Comparison of ENCODE assay signal across 10 cellular contexts in the genomic region with DNA sequence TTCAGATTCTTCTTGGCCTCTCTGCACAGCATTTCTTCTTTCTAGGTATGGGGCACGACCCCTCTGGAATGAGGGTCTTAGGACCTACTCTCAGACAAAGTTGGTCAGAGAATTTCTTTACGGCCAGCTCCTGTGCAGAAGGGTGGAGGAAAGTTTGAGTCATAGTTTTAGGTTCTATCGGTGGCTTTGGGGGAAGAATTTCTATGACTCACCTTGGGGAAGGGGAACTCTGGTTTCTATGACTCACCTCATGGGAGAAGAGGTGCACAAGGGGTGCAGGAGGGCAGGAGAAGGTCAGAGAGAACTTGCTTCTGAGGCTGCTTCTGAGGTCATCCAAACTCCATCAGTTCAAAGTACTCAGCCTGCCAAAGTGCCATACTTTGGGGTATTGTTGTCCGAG. TPM values are rescaled to one million over a fixed set of nuclear protein-coding genes. Genes with fewer than 3 reads are reported as not detected.
A peak's percentile ranks its signal among the peaks of the same experiment; 100 is the strongest.
DNase-seq lines count a peak whose midpoint lies in the region; ATAC-seq, FAIRE-seq and TF ChIP-seq lines count a peak whose summit lies in the region.
"Had no signal": no experiment of that assay in that cellular context is flagged by ENCODE, and none has a peak within 500 bp of the region (broad histone marks: within the 10 kb centered on the region; RNA-seq: fewer than 3 reads in every experiment).

No MANE protein-coding gene starts in this region.

- TF ChIP-seq POLR2A in K562 (conservative IDR thresholded peaks at IDR 0.05): no peak

- POLR2A ChIA-PET in K562 (lab: Yijun Ruan, JAX): interaction anchor here (0.9 kb wide), 1 partner anchor 12 kb away, joined by 3 read pairs; no protein-coding TSS in a partner anchor

- in situ Hi-C loops in K562 (cut with MboI): no loop called here

- H3K9ac ChIP-seq in K562 (ENCODE audit: insufficient read depth in 1 of 2, low read depth in 2 of 2, low read length in 2 of 2): no peak overlapping the region

- H3K27me3 ChIP-seq in K562 (ENCODE audit: control insufficient read depth in 2 of 2, insufficient read depth in 2 of 2, low read length in 2 of 2): peaks cover 7 to 52% of the 10 kb centered on the region in 2 experiments; a peak in 3 of 5 replicates
- H3K27me3 ChIP-seq: breast epithelium had no signal

- intact Hi-C loops in K562 (cut with micrococcal nuclease): loop anchor here (10.0 kb wide), 1 partner anchor 283 kb away; no protein-coding TSS in a partner anchor

- TF ChIP-seq RAD21 in K562 (CRISPR knock-in tag; conservative IDR thresholded peaks at IDR 0.05 in 1 of 2, IDR thresholded peaks at IDR 0.05 in 1 of 2): no peak

- ATAC-seq in GM21529 (IDR thresholded peaks at IDR 0.05; ENCODE audit: unreplicated experiment) (peak; percentile 74), K562 (no peak)
- ATAC-seq in stimulated activated naive CD8-positive, alpha-beta T cell treated with anti-CD3 and anti-CD28 coated beads, Interleukin-15, Interleukin-2, amounts not matched to agents 100 U/mL and 50 U/mL, for 24 hours: peak; percentile 93

- H3K9me3 ChIP-seq in K562 (replicated peaks; ENCODE audit: control insufficient read depth, insufficient read depth, low read depth, low read length): no peaks in the 10 kb centered on the region
- H3K9me3 ChIP-seq: breast epithelium had no signal

- 0% methylated on average over 4 of the region's 4 CpGs for WGBS in K562 (ENCODE audit: insufficient coverage, low coverage, missing lambda C conversion rate)

- no peak for TF ChIP-seq EP300 in K562 (IDR thresholded peaks at IDR 0.05; ENCODE audit: low read length)

- H2AFZ ChIP-seq in K562 (ENCODE audit: low read depth, low read length): no peak overlapping the region

- no peaks in the 10 kb centered on the region for H3K36me3 ChIP-seq in K562 (ENCODE audit: control insufficient read depth, insufficient read depth, low read length)
- H3K36me3 ChIP-seq: breast epithelium had no signal

- H3K4me2 ChIP-seq in K562 (ENCODE audit: insufficient read depth, low read length): no peak overlapping the region

- no peak overlapping the region for H3K4me3 ChIP-seq in K562
- H3K4me3 ChIP-seq: breast epithelium had no signal

- H3K27ac ChIP-seq in K562 (ENCODE audit: extremely low read depth, low read depth, low read length): no peak overlapping the region
- H3K27ac ChIP-seq: breast epithelium had no signal

- BruUV-seq in K562 (replicated peaks; lab: Mats Ljungman, UMichigan): no TSS peak

- DNase-seq in CD1c-positive myeloid dendritic cell (ENCODE audit: extremely low spot score) (peak; percentile 22), LHCN-M2 (ENCODE audit: low read depth) (peak; percentile 84), K562 (ENCODE audit: extremely low read depth in 1 of 4, low spot score in 3 of 4) (peak in 2 of 4 experiments; percentile 23 to 25), DMS79 (lab: John Stamatoyannopoulos, UW) (no peak), GDM1 (lab: John Stamatoyannopoulos, UW) (no peak), NCI-H2196 treated with DMSO at 0.1 percent for 48 hours (lab: John Stamatoyannopoulos, UW; ENCODE audit: unreplicated experiment) (no peak)
- peak; percentile 53 for DNase-seq in stimulated activated naive CD8-positive, alpha-beta T cell treated with anti-CD3 and anti-CD28 coated beads, Interleukin-15, Interleukin-2, amounts not matched to agents 100 U/mL and 50 U/mL, for 24 hours

- H3K4me1 ChIP-seq in K562 (replicated peaks in 1 of 2; ENCODE audit: control insufficient read depth in 2 of 2, insufficient read depth in 2 of 2, low read length in 2 of 2): peaks cover 0 to 3% of the 10 kb centered on the region in 2 experiments; a peak in 2 of 5 replicates
- H3K4me1 ChIP-seq: breast epithelium had no signal

- H3K9me1 ChIP-seq in K562 (ENCODE audit: control insufficient read depth, insufficient read depth, low read length): no peaks in the 10 kb centered on the region

- H4K20me1 ChIP-seq in K562 (replicated peaks; ENCODE audit: control insufficient read depth, insufficient read depth, low read length): no peaks in the 10 kb centered on the region

- CTCF ChIA-PET in K562 (lab: Yijun Ruan, JAX; ENCODE audit: low intra/inter-chr PET ratio): no interaction called here

- no peak for FAIRE-seq in K562 (lab: Jason Lieb, UNC)

- no peak for TF ChIP-seq CTCF in K562 (IDR thresholded peaks at IDR 0.05 in 2 of 3, conservative IDR thresholded peaks at IDR 0.05 in 1 of 3; ENCODE audit: insufficient read depth in 2 of 3, low read depth in 1 of 3, low read length in 3 of 3)

- H3K79me2 ChIP-seq in K562 (ENCODE audit: control insufficient read depth, insufficient read depth, low read length): no peaks in the 10 kb centered on the region

TF ChIP-seq in K562, 482 proteins besides CTCF, POLR2A, EP300 and RAD21 (continues in another document):
- TF ChIP-seq, protein P1, sequence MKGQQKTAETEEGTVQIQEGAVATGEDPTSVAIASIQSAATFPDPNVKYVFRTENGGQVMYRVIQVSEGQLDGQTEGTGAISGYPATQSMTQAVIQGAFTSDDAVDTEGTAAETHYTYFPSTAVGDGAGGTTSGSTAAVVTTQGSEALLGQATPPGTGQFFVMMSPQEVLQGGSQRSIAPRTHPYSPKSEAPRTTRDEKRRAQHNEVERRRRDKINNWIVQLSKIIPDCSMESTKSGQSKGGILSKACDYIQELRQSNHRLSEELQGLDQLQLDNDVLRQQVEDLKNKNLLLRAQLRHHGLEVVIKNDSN (CRISPR knock-in tag; IDR thresholded peaks at IDR 0.05): no peak
- TF ChIP-seq CBX5 (IDR thresholded peaks at IDR 0.05; ENCODE audit: borderline replicate concordance, low read depth) (no peak), KLF1 (tag; IDR thresholded peaks at IDR 0.05) (no peak), RUNX1 (IDR thresholded peaks at IDR 0.05; ENCODE audit: low read depth) (no peak), HNRNPK (IDR thresholded peaks at IDR 0.05; ENCODE audit: low read depth, low read length, poor library complexity, severe bottlenecking) (no peak), CBX1 (IDR thresholded peaks at IDR 0.05; ENCODE audit: low read depth) (no peak), ZKSCAN1 (IDR thresholded peaks at IDR 0.05; ENCODE audit: low read depth, low read length) (no peak), RCOR1 (IDR thresholded peaks at IDR 0.05; ENCODE audit: borderline replicate concordance in 1 of 2, low read depth in 2 of 2, low read length in 2 of 2) (no peak)
- TF ChIP-seq, protein P2, sequence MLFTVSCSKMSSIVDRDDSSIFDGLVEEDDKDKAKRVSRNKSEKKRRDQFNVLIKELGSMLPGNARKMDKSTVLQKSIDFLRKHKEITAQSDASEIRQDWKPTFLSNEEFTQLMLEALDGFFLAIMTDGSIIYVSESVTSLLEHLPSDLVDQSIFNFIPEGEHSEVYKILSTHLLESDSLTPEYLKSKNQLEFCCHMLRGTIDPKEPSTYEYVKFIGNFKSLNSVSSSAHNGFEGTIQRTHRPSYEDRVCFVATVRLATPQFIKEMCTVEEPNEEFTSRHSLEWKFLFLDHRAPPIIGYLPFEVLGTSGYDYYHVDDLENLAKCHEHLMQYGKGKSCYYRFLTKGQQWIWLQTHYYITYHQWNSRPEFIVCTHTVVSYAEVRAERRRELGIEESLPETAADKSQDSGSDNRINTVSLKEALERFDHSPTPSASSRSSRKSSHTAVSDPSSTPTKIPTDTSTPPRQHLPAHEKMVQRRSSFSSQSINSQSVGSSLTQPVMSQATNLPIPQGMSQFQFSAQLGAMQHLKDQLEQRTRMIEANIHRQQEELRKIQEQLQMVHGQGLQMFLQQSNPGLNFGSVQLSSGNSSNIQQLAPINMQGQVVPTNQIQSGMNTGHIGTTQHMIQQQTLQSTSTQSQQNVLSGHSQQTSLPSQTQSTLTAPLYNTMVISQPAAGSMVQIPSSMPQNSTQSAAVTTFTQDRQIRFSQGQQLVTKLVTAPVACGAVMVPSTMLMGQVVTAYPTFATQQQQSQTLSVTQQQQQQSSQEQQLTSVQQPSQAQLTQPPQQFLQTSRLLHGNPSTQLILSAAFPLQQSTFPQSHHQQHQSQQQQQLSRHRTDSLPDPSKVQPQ (CRISPR knock-in tag; IDR thresholded peaks at IDR 0.05; ENCODE audit: borderline replicate concordance): no peak
- TF ChIP-seq, protein P3, sequence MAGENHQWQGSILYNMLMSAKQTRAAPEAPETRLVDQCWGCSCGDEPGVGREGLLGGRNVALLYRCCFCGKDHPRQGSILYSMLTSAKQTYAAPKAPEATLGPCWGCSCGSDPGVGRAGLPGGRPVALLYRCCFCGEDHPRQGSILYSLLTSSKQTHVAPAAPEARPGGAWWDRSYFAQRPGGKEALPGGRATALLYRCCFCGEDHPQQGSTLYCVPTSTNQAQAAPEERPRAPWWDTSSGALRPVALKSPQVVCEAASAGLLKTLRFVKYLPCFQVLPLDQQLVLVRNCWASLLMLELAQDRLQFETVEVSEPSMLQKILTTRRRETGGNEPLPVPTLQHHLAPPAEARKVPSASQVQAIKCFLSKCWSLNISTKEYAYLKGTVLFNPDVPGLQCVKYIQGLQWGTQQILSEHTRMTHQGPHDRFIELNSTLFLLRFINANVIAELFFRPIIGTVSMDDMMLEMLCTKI (IDR thresholded peaks at IDR 0.05; ENCODE audit: partially characterized antibody): no peak

RNA-seq across cellular contexts. Expression of a gene that starts 2.5 kb away (rescaled TPM):
- total RNA-seq in LHCN-M2 (2014; rRNA removed) (not detected in 2 replicates), K562 (2014; rRNA removed) (not detected in 2 replicates), K562 (2014; rRNA removed; fragmentation: Illumina TruSeq; extraction: Trizol) (not detected in 2 replicates), K562 (2015; rRNA removed; fragmentation: Illumina TruSeq; extraction: Trizol) (not detected in 2 replicates), K562 (2021) (not detected in 2 replicates)
- polyA plus RNA-seq in LHCN-M2 (2012): not detected
- total RNA-seq in K562 (2011; cell fraction: chromatin; rRNA removed; ENCODE audit: low replicate concordance): not detected in 2 replicates
- total RNA-seq in K562 (2011; cell fraction: nucleolus; rRNA removed): not detected in 2 replicates
- not detected in 2 replicates for total RNA-seq in K562 (2011; cell fraction: nucleoplasm; rRNA removed)
- polyA plus RNA-seq in K562 (2011; rRNA removed) (not detected in 2 replicates), K562 (2014; fragmentation: Illumina TruSeq; extraction: Trizol) (not detected in 2 replicates), K562 (2014; fragmentation: Nextera tagmentation; extraction: Ambion mirVana) (not detected), K562 (2014; rRNA removed) (not detected in 2 replicates)
- polyA plus RNA-seq in K562 (2011; cell fraction: cytosol; rRNA removed): not detected in 2 replicates
- polyA plus RNA-seq in K562 (2011; cell fraction: nucleus; rRNA removed): not detected in 2 replicates
- not detected in 2 replicates for polyA plus RNA-seq in K562 (2012)
- polyA minus RNA-seq in K562 (2011; rRNA and poly(A)+ RNA removed): not detected in 2 replicates
- polyA minus RNA-seq in K562 (2011; cell fraction: cytosol; rRNA and poly(A)+ RNA removed): not detected in 2 replicates
- polyA minus RNA-seq in K562 (2011; cell fraction: nucleus; rRNA and poly(A)+ RNA removed): not detected in 2 replicates
- total RNA-seq: subcutaneous adipose tissue had no signal

Comparison
In these comparisons a context has a peak if more than half of its experiments do, and no peak if none do; other contexts are left out.
1. DNase-seq: peak in CD1c-positive myeloid dendritic cell (single experiment), LHCN-M2 (single experiment) and stimulated activated naive CD8-positive, alpha-beta T cell treated with anti-CD3 and anti-CD28 coated beads, Interleukin-15, Interleukin-2, amounts not matched to agents 100 U/mL and 50 U/mL, for 24 hours (single experiment); none in DMS79 (single experiment), GDM1 (single experiment) and NCI-H2196 treated with DMSO at 0.1 percent for 48 hours (single experiment).